ENCODE assay signal across 14 cellular contexts in genomic region chr3:34106379-34106778, GRCh38.
"Had no signal": no experiment of that assay in that cellular context is flagged by ENCODE, and none has a peak within 500 bp of the region (broad histone marks: within the 10 kb centered on the region; RNA-seq: fewer than 3 reads in every experiment).

No MANE protein-coding gene starts in this region.

- H3K27me3 ChIP-seq: MG63, SJSA1 had no signal

- H3K4me3 ChIP-seq: MG63, SJSA1, SK-N-MC had no signal

- DNase-seq: MG63; NCI-H1436; NCI-H187; NCI-H2081 treated with DMSO at 0.1 percent for 48 hours; NCI-H2171; NCI-H446 treated with DMSO at 0.1 percent for 48 hours; NK-92 treated with Interleukin-12 subunit alpha and Interleukin-12 subunit beta, amount 100 ng/mL, for 24 hours; Right ventricle myocardium superior; SIG-M5; T-cell had no signal

- H3K27ac ChIP-seq: HL-60, SJSA1, SK-N-MC had no signal

- FAIRE-seq: RCC 7860 had no signal

- ATAC-seq: T-cell had no signal

- H3K4me1 ChIP-seq: SJSA1 had no signal

- H3K36me3 ChIP-seq: MG63, SJSA1 had no signal

- H3K9me3 ChIP-seq: MG63, SJSA1 had no signal
